In genomic region chr9:92970467-92970923, GRCh38 we compare ENCODE assay signal across 9 cellular contexts. TPM values are rescaled to one million over a fixed set of nuclear protein-coding genes. Genes with fewer than 3 reads are reported as not detected.
DNase-seq lines count a peak whose midpoint lies in the region; ATAC-seq and TF ChIP-seq lines count a peak whose summit lies in the region.
"Had no signal": no experiment of that assay in that cellular context is flagged by ENCODE, and none has a peak within 500 bp of the region (broad histone marks: within the 10 kb centered on the region; RNA-seq: fewer than 3 reads in every experiment).

No MANE protein-coding gene starts in this region.

- no peaks in the 10 kb centered on the region for H3K9me3 Mint-ChIP-seq in activated CD4-positive, alpha-beta memory T cell treated with anti-CD3 and anti-CD28 coated beads, Interleukin-2, amount 10 ng/mL, durations not matched to agents 7 days and 5 days

- H3K27me3 Mint-ChIP-seq in activated CD4-positive, alpha-beta memory T cell treated with anti-CD3 and anti-CD28 coated beads, Interleukin-2, amount 10 ng/mL, durations not matched to agents 7 days and 5 days: no peaks in the 10 kb centered on the region

- no peaks in the 10 kb centered on the region for H3K79me2 ChIP-seq in smooth muscle cell (ENCODE audit: low read depth)

- H3K27ac ChIP-seq in upper lobe of left lung (peak overlapping the region; percentile 12 to 60 (median 34)), smooth muscle cell (ENCODE audit: low read depth) (no peak overlapping the region)

- no peak overlapping the region for H3K4me2 ChIP-seq in smooth muscle cell

- H3K9me3 ChIP-seq in upper lobe of left lung: no peaks in the 10 kb centered on the region
- no peaks in the 10 kb centered on the region for H3K9me3 ChIP-seq in smooth muscle cell (replicated peaks; ENCODE audit: low read depth)

- peaks cover 86% of the 10 kb centered on the region for H3K4me1 Mint-ChIP-seq in activated CD4-positive, alpha-beta memory T cell treated with anti-CD3 and anti-CD28 coated beads, Interleukin-2, amount 10 ng/mL, durations not matched to agents 7 days and 5 days

- H3K9ac ChIP-seq in smooth muscle cell (ENCODE audit: low read depth): no peak overlapping the region

- POLR2A ChIA-PET in activated CD4-positive, alpha-beta memory T cell treated with anti-CD3 and anti-CD28 coated beads, Interleukin-2, amount 10 ng/mL, durations not matched to agents 7 days and 5 days (lab: Charles Lee): interaction anchor here (1.0 kb wide), 1 partner anchor 20 kb away, joined by 3 read pairs; no protein-coding TSS in a partner anchor

- H3K27me3 ChIP-seq in upper lobe of left lung: no peaks in the 10 kb centered on the region
- no peaks in the 10 kb centered on the region for H3K27me3 ChIP-seq in smooth muscle cell (ENCODE audit: low read depth)

- CTCF ChIA-PET in activated CD4-positive, alpha-beta memory T cell treated with anti-CD3 and anti-CD28 coated beads, Interleukin-2, amount 10 ng/mL, durations not matched to agents 7 days and 5 days (lab: Charles Lee): no interaction called here

- no peak for TF ChIP-seq CTCF in upper lobe of left lung (IDR thresholded peaks at IDR 0.05)
- no peak for TF ChIP-seq CTCF in smooth muscle cell (IDR thresholded peaks at IDR 0.05; ENCODE audit: borderline replicate concordance, insufficient read depth, poor library complexity, severe bottlenecking)

- ATAC-seq in upper lobe of left lung (ENCODE audit: low FRiP score in 2 of 2): peak in 1 of 2 donors; percentile 79

- 66 to 71% methylated on average over 5 of the region's 5 CpGs for WGBS in upper lobe of left lung, 2 donors
- WGBS in smooth muscle cell (ENCODE audit: low lambda C conversion rate): 74% methylated on average over 5 of the region's 5 CpGs

- no peak for TF ChIP-seq POLR2A in upper lobe of left lung (IDR thresholded peaks at IDR 0.05)

- peaks cover 85% of the 10 kb centered on the region for H3K36me3 Mint-ChIP-seq in activated CD4-positive, alpha-beta memory T cell treated with anti-CD3 and anti-CD28 coated beads, Interleukin-2, amount 10 ng/mL, durations not matched to agents 7 days and 5 days (ENCODE audit: low read depth)

- no peak for TF ChIP-seq EP300 in upper lobe of left lung (IDR thresholded peaks at IDR 0.05)

- H3K36me3 ChIP-seq in upper lobe of left lung (peaks cover 0 to under 1% (median 0%) of the 10 kb centered on the region in 4 donors), smooth muscle cell (ENCODE audit: low read depth) (no peaks in the 10 kb centered on the region)

- DNase-seq in activated T-cell treated with anti-CD3 and anti-CD28 coated beads, Interleukin-2, amount 50 U/mL, for 1 hour: peak; percentile 16
- DNase-seq in activated T-cell treated with anti-CD3 and anti-CD28 coated beads for 4 hours (no peak), iPS DF 19.7 (ENCODE audit: low read depth, low spot score) (peak; percentile 96), upper lobe of left lung (peak in 1 of 2 donors; percentile 54), smooth muscle cell (lab: John Stamatoyannopoulos, UW; ENCODE audit: unreplicated experiment) (no peak), NCI-H1092 (lab: John Stamatoyannopoulos, UW) (no peak), MV-4-11 (lab: John Stamatoyannopoulos, UW) (no peak)
- DNase-seq in activated CD4-positive, alpha-beta memory T cell treated with anti-CD3 and anti-CD28 coated beads, Interleukin-2, amount 10 ng/mL, durations not matched to agents 7 days and 5 days: peak; percentile 20

- H3F3A ChIP-seq in smooth muscle cell (ENCODE audit: low read depth): no peaks in the 10 kb centered on the region

- no peaks in the 10 kb centered on the region for H4K20me1 ChIP-seq in smooth muscle cell (ENCODE audit: low read depth)

- H3K27ac Mint-ChIP-seq in activated CD4-positive, alpha-beta memory T cell treated with anti-CD3 and anti-CD28 coated beads, Interleukin-2, amount 10 ng/mL, durations not matched to agents 7 days and 5 days: peak overlapping the region; percentile 98

- peak overlapping the region; percentile 9 for H3K4me3 Mint-ChIP-seq in activated CD4-positive, alpha-beta memory T cell treated with anti-CD3 and anti-CD28 coated beads, Interleukin-2, amount 10 ng/mL, durations not matched to agents 7 days and 5 days

- no peak overlapping the region for H2AFZ ChIP-seq in smooth muscle cell (ENCODE audit: low read depth)

- peaks cover 29 to 63% (median 39%) of the 10 kb centered on the region in 4 donors for H3K4me1 ChIP-seq in upper lobe of left lung
- H3K4me1 ChIP-seq in smooth muscle cell (ENCODE audit: low read depth): peaks cover 7% of the 10 kb centered on the region

- H3K4me3 ChIP-seq in upper lobe of left lung (no peak overlapping the region), smooth muscle cell (no peak overlapping the region)

RNA-seq across cellular contexts. Expression of gene FGD3, which starts 23.2 kb away (rescaled TPM):
- total RNA-seq in activated CD4-positive, alpha-beta memory T cell treated with anti-CD3 and anti-CD28 coated beads, Interleukin-2, amount 10 ng/mL, durations not matched to agents 7 days and 5 days: 100 to 1,000 TPM; 102 to 104 TPM
- total RNA-seq in upper lobe of left lung: 10 to 100 TPM; 14.0 to 45.1 (median 22.3) TPM
- total RNA-seq in smooth muscle cell: 2.0 and 2.1 TPM in 2 replicates
- 1.1 and 3.1 TPM in 2 replicates for polyA plus RNA-seq in smooth muscle cell
- total RNA-seq: lung microvascular endothelial cell had no signal

Comparison
In these comparisons a context has a peak if more than half of its experiments do, and no peak if none do; other contexts are left out.
1. DNase-seq: peak in activated T-cell treated with anti-CD3 and anti-CD28 coated beads, Interleukin-2, amount 50 U/mL, for 1 hour (single experiment), activated CD4-positive, alpha-beta memory T cell treated with anti-CD3 and anti-CD28 coated beads, Interleukin-2, amount 10 ng/mL, durations not matched to agents 7 days and 5 days (single experiment) and iPS DF 19.7 (single experiment); none in activated T-cell treated with anti-CD3 and anti-CD28 coated beads for 4 hours (single experiment), smooth muscle cell (single experiment), NCI-H1092 (single experiment) and MV-4-11 (single experiment).